ENCODE assay signal across 8 cellular contexts in genomic region chr7:102306916-102307677, GRCh38. TPM values are rescaled to one million over a fixed set of nuclear protein-coding genes. Genes with fewer than 3 reads are reported as not detected.
A peak's percentile ranks its signal among the peaks of the same experiment; 100 is the strongest.
DNase-seq lines count a peak whose midpoint lies in the region; ATAC-seq lines count a peak whose summit lies in the region.

No MANE protein-coding gene starts in this region.

- ATAC-seq in GM18498 (IDR thresholded peaks at IDR 0.05; ENCODE audit: unreplicated experiment) (peak; percentile 70), HG02642 (IDR thresholded peaks at IDR 0.05; ENCODE audit: poor library complexity, unreplicated experiment) (peak; percentile 72), left colon (peak; percentile 98)
- ATAC-seq in activated naive CD4-positive, alpha-beta T cell treated with anti-CD3 and anti-CD28 coated beads, Interleukin-2, amount 50 U/mL, for 72 hours, result peak; percentile 63 to 89

- peak overlapping the region in 1 of 2 donors; percentile 81 for H3K27ac Mint-ChIP-seq in activated naive CD4-positive, alpha-beta T cell treated with anti-CD3 and anti-CD28 coated beads, Interleukin-2, amount 50 U/mL, for 72 hours

- peak; percentile 81 for DNase-seq in ACHN
- peak; percentile 100 for DNase-seq in NAMALWA (ENCODE audit: low spot score)
- DNase-seq in activated naive CD4-positive, alpha-beta T cell treated with anti-CD3 and anti-CD28 coated beads, Interleukin-2, amount 50 U/mL, for 72 hours (ENCODE audit: low spot score in 2 of 2), result peak in 1 of 2 donors; percentile 52
- peak; percentile 85 to 92 for DNase-seq in left colon
- peak; percentile 79 for DNase-seq in ureter (ENCODE audit: low spot score)
- no peak for DNase-seq in cortex of kidney (lab: John Stamatoyannopoulos, UW)

- no peaks in the 10 kb centered on the region for H3K36me3 Mint-ChIP-seq in activated naive CD4-positive, alpha-beta T cell treated with anti-CD3 and anti-CD28 coated beads, Interleukin-2, amount 50 U/mL, for 72 hours

- in situ Hi-C loops in ACHN (cut with HindIII; ENCODE audit: low pct_ligation_motif_present, low pct_unique_long_range_greater_than_20kb, low sequenced_read_pairs), result no loop called here

- intact Hi-C loops in left colon (cut with DNase I, micrococcal nuclease), result no loop called here

- no peaks in the 10 kb centered on the region for H3K9me3 Mint-ChIP-seq in activated naive CD4-positive, alpha-beta T cell treated with anti-CD3 and anti-CD28 coated beads, Interleukin-2, amount 50 U/mL, for 72 hours

RNA-seq across cellular contexts. Expression of gene SH2B2, which starts 20.4 kb away (rescaled TPM):
- total RNA-seq in activated naive CD4-positive, alpha-beta T cell treated with anti-CD3 and anti-CD28 coated beads, Interleukin-2, amount 50 U/mL, for 72 hours, result 1 to 10 TPM in 1 of 2 donors, under 1 TPM in 1; 0.84 to 6.3 TPM
- total RNA-seq in left colon (1 to 10 TPM; 3.2 to 3.3 TPM), ureter (6.1 TPM)

RNA-seq across cellular contexts. Expression of gene SPDYE6, which starts 49.1 kb away (rescaled TPM):
- total RNA-seq in activated naive CD4-positive, alpha-beta T cell treated with anti-CD3 and anti-CD28 coated beads, Interleukin-2, amount 50 U/mL, for 72 hours, result not detected
- not detected for total RNA-seq in left colon
- not detected for total RNA-seq in ureter
